In genomic region chr22:30241576-30242371, GRCh38 we compare ENCODE assay signal across 15 cellular contexts. TPM values are rescaled to one million over a fixed set of nuclear protein-coding genes. Genes with fewer than 3 reads are reported as not detected.
DNase-seq lines count a peak whose midpoint lies in the region; ATAC-seq and TF ChIP-seq lines count a peak whose summit lies in the region.
"Had no signal": no experiment of that assay in that cellular context is flagged by ENCODE, and none has a peak within 500 bp of the region (broad histone marks: within the 10 kb centered on the region; RNA-seq: fewer than 3 reads in every experiment).

No MANE protein-coding gene starts in this region.

- POLR2A ChIA-PET in PC-9 (lab: Charles Lee; ENCODE audit: unreplicated experiment) = no interaction called here

- peak overlapping the region; percentile 19 for H4K12ac ChIP-seq in trophoblast cell (ENCODE audit: low read depth, low read length)

- peaks cover 43% of the 10 kb centered on the region for H3K4me1 Mint-ChIP-seq in activated naive CD4-positive, alpha-beta T cell treated with anti-CD3 and anti-CD28 coated beads for 36 hours (ENCODE audit: low read depth)
- H3K4me1 Mint-ChIP-seq in chondrocyte (ENCODE audit: low read depth) = peaks cover 90% of the 10 kb centered on the region

- H2BK5ac ChIP-seq in trophoblast cell (ENCODE audit: low read depth, low read length, poor library complexity) = no peak overlapping the region

- H4K8ac ChIP-seq in trophoblast cell (ENCODE audit: low read depth, low read length) = no peak overlapping the region

- H3K4ac ChIP-seq in trophoblast cell (ENCODE audit: low read depth, low read length) = no peak overlapping the region

- H3K9me3 ChIP-seq in PC-9 (ENCODE audit: insufficient read depth, low read depth) (no peaks in the 10 kb centered on the region), trophoblast cell (ENCODE audit: insufficient read depth, low read depth, low read length) (no peaks in the 10 kb centered on the region)
- H3K9me3 ChIP-seq: ascending aorta, sigmoid colon, SK-N-SH had no signal

- no peak overlapping the region for H3K4me3 ChIP-seq in PC-9
- H3K4me3 ChIP-seq in trophoblast cell (ENCODE audit: low read depth, low read length) = no peak overlapping the region
- H3K4me3 ChIP-seq: ascending aorta, sigmoid colon had no signal

- H3K4me1 ChIP-seq in PC-9 (replicated peaks; ENCODE audit: insufficient read depth) (peaks cover 41% of the 10 kb centered on the region), trophoblast cell (ENCODE audit: control insufficient read depth in 1 of 2, insufficient read depth in 2 of 2, low read length in 2 of 2) (peaks cover 6 to 22% of the 10 kb centered on the region in 2 experiments)

- BruUV-seq in PC-9 (replicated peaks; lab: Mats Ljungman, UMichigan) = no TSS peak

- peak overlapping the region; percentile 99 for H3K27ac Mint-ChIP-seq in activated naive CD4-positive, alpha-beta T cell treated with anti-CD3 and anti-CD28 coated beads for 36 hours
- peak overlapping the region; percentile 41 for H3K27ac Mint-ChIP-seq in chondrocyte (ENCODE audit: unreplicated experiment)
- H3K27ac Mint-ChIP-seq: dendritic cell treated with granulocyte-macrophage colony-stimulating factor and Interleukin-4, amounts not matched to agents 40 ng/mL and 50 ng/mL, for 4 days had no signal

- H3K23ac ChIP-seq in trophoblast cell (ENCODE audit: low read length) = no peak overlapping the region

- no peak overlapping the region for H2BK12ac ChIP-seq in trophoblast cell (ENCODE audit: low read length)

- H3K9me3 Mint-ChIP-seq in activated naive CD4-positive, alpha-beta T cell treated with anti-CD3 and anti-CD28 coated beads for 36 hours = no peaks in the 10 kb centered on the region
- H3K9me3 Mint-ChIP-seq in chondrocyte (ENCODE audit: low read depth) = no peaks in the 10 kb centered on the region
- H3K9me3 Mint-ChIP-seq: dendritic cell treated with granulocyte-macrophage colony-stimulating factor and Interleukin-4, amounts not matched to agents 40 ng/mL and 50 ng/mL, for 4 days; neural crest cell had no signal

- H3K27ac ChIP-seq in PC-9 (peak overlapping the region; percentile 50; the same call in 1 of the 2 replicates), trophoblast cell (ENCODE audit: low read depth, low read length) (no peak overlapping the region)
- H3K27ac ChIP-seq: ascending aorta, sigmoid colon had no signal

- CTCF ChIA-PET in activated naive CD4-positive, alpha-beta T cell treated with anti-CD3 and anti-CD28 coated beads for 36 hours (lab: Charles Lee) = no interaction called here
- CTCF ChIA-PET in PC-9 (lab: Charles Lee) = no interaction called here

- H4K91ac ChIP-seq in trophoblast cell (ENCODE audit: low read depth, low read length) = no peak overlapping the region

- peaks cover 52% of the 10 kb centered on the region for H3K36me3 Mint-ChIP-seq in activated naive CD4-positive, alpha-beta T cell treated with anti-CD3 and anti-CD28 coated beads for 36 hours (ENCODE audit: low read depth)
- H3K36me3 Mint-ChIP-seq in chondrocyte (ENCODE audit: low read depth) = no peaks in the 10 kb centered on the region

- peaks cover 43% of the 10 kb centered on the region for H3K36me3 ChIP-seq in PC-9 (ENCODE audit: low read depth)
- peaks cover 0 to 3% of the 10 kb centered on the region in 2 experiments for H3K36me3 ChIP-seq in trophoblast cell (ENCODE audit: control insufficient read depth in 1 of 2, insufficient read depth in 2 of 2, low read length in 2 of 2)
- H3K36me3 ChIP-seq: ascending aorta, sigmoid colon had no signal

- peak overlapping the region; percentile 39 for H3K14ac ChIP-seq in trophoblast cell (ENCODE audit: low read length)

- peaks cover 13% of the 10 kb centered on the region for H3K79me2 ChIP-seq in PC-9 (ENCODE audit: low read depth)
- no peaks in the 10 kb centered on the region for H3K79me2 ChIP-seq in trophoblast cell (ENCODE audit: control insufficient read depth, insufficient read depth, low read length, poor library complexity)

- ATAC-seq in HG02798 (IDR thresholded peaks at IDR 0.05; ENCODE audit: poor library complexity, unreplicated experiment) = no peak

- intact Hi-C loops in activated naive CD4-positive, alpha-beta T cell treated with anti-CD3 and anti-CD28 coated beads for 36 hours (cut with micrococcal nuclease) = no loop called here
- intact Hi-C loops in PC-9 (cut with micrococcal nuclease; ENCODE audit: unreplicated experiment) = no loop called here

- H3K9ac ChIP-seq in trophoblast cell (ENCODE audit: low read length) = no peak overlapping the region
- H3K9ac ChIP-seq: SK-N-SH had no signal

- no peak for DNase-seq in activated naive CD4-positive, alpha-beta T cell treated with anti-CD3 and anti-CD28 coated beads for 36 hours
- DNase-seq in activated naive CD4-positive, alpha-beta T cell (lab: John Stamatoyannopoulos, UW) = no peak
- DNase-seq in PC-9 = no peak
- DNase-seq in chondrocyte (ENCODE audit: low spot score) = no peak
- DNase-seq in trophoblast cell = no peak
- DNase-seq in 8988T = no peak
- no peak for DNase-seq in NCI-H2171 (lab: John Stamatoyannopoulos, UW)
- DNase-seq: erythroblast; sigmoid colon; SK-N-SH; stimulated activated naive CD4-positive, alpha-beta T cell treated with Interleukin-2 at 50 U/mL for 16 hours had no signal

- no peak overlapping the region for H2BK120ac ChIP-seq in trophoblast cell (ENCODE audit: insufficient read depth, low read length, poor library complexity)

- H3K18ac ChIP-seq in trophoblast cell (ENCODE audit: low read length) = no peak overlapping the region

- TF ChIP-seq CTCF in PC-9 (conservative IDR thresholded peaks at IDR 0.05) = no peak
- no peak for TF ChIP-seq CTCF in chondrocyte (IDR thresholded peaks at IDR 0.05)

- H3F3A ChIP-seq in PC-9 (ENCODE audit: insufficient read depth, low read depth) = peaks cover 64% of the 10 kb centered on the region

- H3K79me1 ChIP-seq in trophoblast cell (ENCODE audit: low read length) = peaks cover 16% of the 10 kb centered on the region

- peak overlapping the region; percentile 18 for H2AK5ac ChIP-seq in trophoblast cell (ENCODE audit: low read length)

- H3K27me3 ChIP-seq in PC-9 (ENCODE audit: insufficient read depth, low read depth) (no peaks in the 10 kb centered on the region), trophoblast cell (ENCODE audit: insufficient read depth, low read length) (no peaks in the 10 kb centered on the region)

- H4K20me1 ChIP-seq in PC-9 (ENCODE audit: insufficient read depth) = no peaks in the 10 kb centered on the region

- no peaks in the 10 kb centered on the region for H3K27me3 Mint-ChIP-seq in activated naive CD4-positive, alpha-beta T cell treated with anti-CD3 and anti-CD28 coated beads for 36 hours (ENCODE audit: low read depth)
- no peaks in the 10 kb centered on the region for H3K27me3 Mint-ChIP-seq in chondrocyte (ENCODE audit: low read depth)

- WGBS in trophoblast cell (ENCODE audit: extremely low coverage, insufficient coverage, insufficient read length) = no CpG with 5 or more reads among the region's 15 CpGs

- no peak overlapping the region for H3K4me2 ChIP-seq in PC-9
- H3K4me2 ChIP-seq in trophoblast cell (ENCODE audit: low read length) = no peak overlapping the region
- H3K4me2 ChIP-seq: SK-N-SH had no signal

- no peak overlapping the region for H2AFZ ChIP-seq in PC-9
- H2AFZ ChIP-seq in trophoblast cell (ENCODE audit: insufficient read depth, low read length, poor library complexity) = no peak overlapping the region

- no peaks in the 10 kb centered on the region for H3K9me2 ChIP-seq in PC-9 (ENCODE audit: insufficient read depth)
- H3K9me2 ChIP-seq: SK-N-SH had no signal

- peak overlapping the region; percentile 29 for H3K4me3 Mint-ChIP-seq in activated naive CD4-positive, alpha-beta T cell treated with anti-CD3 and anti-CD28 coated beads for 36 hours
- peak overlapping the region; percentile 19 for H3K4me3 Mint-ChIP-seq in chondrocyte (ENCODE audit: unreplicated experiment)
- H3K4me3 Mint-ChIP-seq: dendritic cell treated with granulocyte-macrophage colony-stimulating factor and Interleukin-4, amounts not matched to agents 40 ng/mL and 50 ng/mL, for 4 days; neural crest cell had no signal

RNA-seq across cellular contexts. Expression of gene LIF, which starts 4.8 kb away (rescaled TPM):
- total RNA-seq in activated naive CD4-positive, alpha-beta T cell treated with anti-CD3 and anti-CD28 coated beads for 36 hours = 100 to 1,000 TPM; 111 to 115 TPM
- total RNA-seq in PC-9 (2021) (17.2 and 17.4 TPM in 2 replicates), chondrocyte (18.9 to 21.5 TPM (median 21.3 TPM) in 3 replicates)
- polyA plus RNA-seq in trophoblast cell (2013) = 1.2 and 1.4 TPM in 2 replicates
- total RNA-seq: ascending aorta had no signal

RNA-seq across cellular contexts. Expression of gene OSM, which starts 24.9 kb away (rescaled TPM):
- 10 to 100 TPM in 1 of 2 experiments, 1 to 10 TPM in 1; 8.9 to 11.2 TPM for total RNA-seq in activated naive CD4-positive, alpha-beta T cell treated with anti-CD3 and anti-CD28 coated beads for 36 hours
- total RNA-seq in PC-9 (2021) (not detected in 2 replicates), chondrocyte (not detected in 3 replicates)
- polyA plus RNA-seq in trophoblast cell (2013) = 0.19 and 0.25 TPM in 2 replicates
- total RNA-seq: ascending aorta, neural crest cell had no signal
- polyA plus RNA-seq: SK-N-SH had no signal

RNA-seq across cellular contexts. Expression of gene CASTOR1, which starts 47.5 kb away (rescaled TPM):
- 1 to 10 TPM; 2.1 to 3.8 TPM for total RNA-seq in activated naive CD4-positive, alpha-beta T cell treated with anti-CD3 and anti-CD28 coated beads for 36 hours
- total RNA-seq in PC-9 (2021) (10.6 and 11.1 TPM in 2 replicates), chondrocyte (12.1 to 18.9 TPM (median 17.0 TPM) in 3 replicates)
- polyA plus RNA-seq in trophoblast cell (2013) = 41.1 and 44.2 TPM in 2 replicates
